In genomic region chr16:78744099-78744498, GRCh38 we compare ENCODE assay signal across 14 cellular contexts.
DNase-seq lines count a peak whose midpoint lies in the region; ATAC-seq and TF ChIP-seq lines count a peak whose summit lies in the region.
"Had no signal": no experiment of that assay in that cellular context is flagged by ENCODE, and none has a peak within 500 bp of the region (broad histone marks: within the 10 kb centered on the region; RNA-seq: fewer than 3 reads in every experiment).

No MANE protein-coding gene starts in this region.

- H3K36me3 ChIP-seq in CD8-positive, alpha-beta T cell (ENCODE audit: insufficient read depth, low read length), result no peaks in the 10 kb centered on the region
- H3K36me3 ChIP-seq in Peyer's patch, result no peaks in the 10 kb centered on the region
- no peaks in the 10 kb centered on the region for H3K36me3 ChIP-seq in thyroid gland
- H3K36me3 ChIP-seq in esophagus squamous epithelium, result no peaks in the 10 kb centered on the region
- H3K36me3 ChIP-seq: BLaER1, SJSA1 had no signal

- TF ChIP-seq POLR2A in Peyer's patch (IDR thresholded peaks at IDR 0.05) (no peak), thyroid gland (IDR thresholded peaks at IDR 0.05) (no peak), esophagus squamous epithelium (IDR thresholded peaks at IDR 0.05) (no peak)

- H3K9me3 Mint-ChIP-seq in CD8-positive, alpha-beta T cell, result peaks cover 3% of the 10 kb centered on the region
- no peaks in the 10 kb centered on the region for H3K9me3 Mint-ChIP-seq in effector memory CD8-positive, alpha-beta T cell

- peaks cover 27% of the 10 kb centered on the region for H3K4me1 ChIP-seq in CD8-positive, alpha-beta T cell (ENCODE audit: insufficient read depth, low read length)
- H3K4me1 ChIP-seq in Peyer's patch (peaks cover 0 to 11% (median 2%) of the 10 kb centered on the region in 4 donors), thyroid gland (peaks cover 18 to 24% of the 10 kb centered on the region in 2 donors), esophagus squamous epithelium (peaks cover 0 to 29% (median 4%) of the 10 kb centered on the region in 3 donors)
- H3K4me1 ChIP-seq: BLaER1 had no signal

- H3K4me1 Mint-ChIP-seq in CD8-positive, alpha-beta T cell (ENCODE audit: low read depth), result peaks cover 44% of the 10 kb centered on the region
- peaks cover 34 to 62% of the 10 kb centered on the region in 2 donors for H3K4me1 Mint-ChIP-seq in effector memory CD8-positive, alpha-beta T cell (ENCODE audit: low read depth in 2 of 2)

- no peak for TF ChIP-seq CTCF in CD8-positive, alpha-beta T cell (IDR thresholded peaks at IDR 0.05)
- no peak for TF ChIP-seq CTCF in Peyer's patch (IDR thresholded peaks at IDR 0.05)
- TF ChIP-seq CTCF in thyroid gland (IDR thresholded peaks at IDR 0.05), result no peak
- no peak for TF ChIP-seq CTCF in esophagus squamous epithelium (IDR thresholded peaks at IDR 0.05)

- CTCF ChIA-PET in CD8-positive, alpha-beta T cell (lab: Charles Lee), result interaction anchor here (1.3 kb wide), 1 partner anchor 9 kb away, joined by 3 read pairs; no protein-coding TSS in a partner anchor

- H3K27ac ChIP-seq in CD8-positive, alpha-beta T cell (ENCODE audit: low read depth, low read length), result no peak overlapping the region
- H3K27ac ChIP-seq in Peyer's patch (peak overlapping the region in 3 of 4 donors; percentile 30 to 88 (median 82)), thyroid gland (peak overlapping the region in 2 of 3 donors; percentile 76 to 96), esophagus squamous epithelium (no peak overlapping the region)
- H3K27ac ChIP-seq: BLaER1, SJSA1 had no signal

- peak overlapping the region; percentile 97 for H3K27ac Mint-ChIP-seq in CD8-positive, alpha-beta T cell
- H3K27ac Mint-ChIP-seq in effector memory CD8-positive, alpha-beta T cell, result peak overlapping the region; percentile 99

- no peaks in the 10 kb centered on the region for H3K36me3 Mint-ChIP-seq in CD8-positive, alpha-beta T cell
- peaks cover 16% of the 10 kb centered on the region for H3K36me3 Mint-ChIP-seq in effector memory CD8-positive, alpha-beta T cell (ENCODE audit: insufficient read depth)

- no peak for ATAC-seq in CD8-positive, alpha-beta T cell
- ATAC-seq in effector memory CD8-positive, alpha-beta T cell (replicated peaks), result no peak
- ATAC-seq in HG03039 (IDR thresholded peaks at IDR 0.05; ENCODE audit: unreplicated experiment), result no peak

- POLR2A ChIA-PET in CD8-positive, alpha-beta T cell (lab: Charles Lee), result no interaction called here

- H3K9me3 ChIP-seq in CD8-positive, alpha-beta T cell (ENCODE audit: low read length), result no peaks in the 10 kb centered on the region
- H3K9me3 ChIP-seq in Peyer's patch, result no peaks in the 10 kb centered on the region
- no peaks in the 10 kb centered on the region for H3K9me3 ChIP-seq in thyroid gland
- H3K9me3 ChIP-seq in esophagus squamous epithelium, result no peaks in the 10 kb centered on the region
- H3K9me3 ChIP-seq: BLaER1, SJSA1 had no signal

- H3K27me3 Mint-ChIP-seq in CD8-positive, alpha-beta T cell (ENCODE audit: low read depth), result no peaks in the 10 kb centered on the region
- no peaks in the 10 kb centered on the region for H3K27me3 Mint-ChIP-seq in effector memory CD8-positive, alpha-beta T cell

- no peak overlapping the region for H3K4me3 ChIP-seq in CD8-positive, alpha-beta T cell (ENCODE audit: low read depth, low read length)
- no peak overlapping the region for H3K4me3 ChIP-seq in Peyer's patch
- H3K4me3 ChIP-seq in thyroid gland (replicated peaks in 1 of 3), result no peak overlapping the region
- H3K4me3 ChIP-seq in esophagus squamous epithelium, result no peak overlapping the region
- H3K4me3 ChIP-seq: BLaER1, SJSA1 had no signal

- intact Hi-C loops in CD8-positive, alpha-beta T cell (cut with DNase I, micrococcal nuclease), result loop anchor here (5.0 to 10.0 kb wide), 3 partner anchors 37 to 1552 kb away; partner anchors contain the start of genes MAF (in 1 of the 2) and MON1B (in 1 of the 2)
- intact Hi-C loops in thyroid gland (cut with DNase I), result no loop called here
- intact Hi-C loops in esophagus squamous epithelium (cut with DNase I), result no loop called here

- H3K4me3 Mint-ChIP-seq in CD8-positive, alpha-beta T cell, result no peak overlapping the region
- peak overlapping the region in 1 of 2 donors; percentile 86 for H3K4me3 Mint-ChIP-seq in effector memory CD8-positive, alpha-beta T cell

- 87 to 91% methylated on average over 5 of the region's 5 CpGs for WGBS in thyroid gland, 2 donors
- WGBS in esophagus squamous epithelium, 2 donors, result 89 to 90% methylated on average over 5 of the region's 5 CpGs

- no peak for DNase-seq in CD8-positive, alpha-beta T cell
- DNase-seq in Peyer's patch (no peak), thyroid gland (no peak), esophagus squamous epithelium (lab: John Stamatoyannopoulos, UW) (no peak), NCI-H510A treated with DMSO at 0.1 percent for 48 hours (lab: John Stamatoyannopoulos, UW) (no peak)
- no peak for DNase-seq in effector memory CD8-positive, alpha-beta T cell
- DNase-seq: HCEC 1CT, NCI-H146, NCI-H2227 treated with DMSO at 0.1 percent for 48 hours, NCI-H526, OCI-M1 had no signal

- no peaks in the 10 kb centered on the region for H3K27me3 ChIP-seq in CD8-positive, alpha-beta T cell (ENCODE audit: insufficient read depth, low read length)
- no peaks in the 10 kb centered on the region for H3K27me3 ChIP-seq in Peyer's patch
- H3K27me3 ChIP-seq in thyroid gland, result no peaks in the 10 kb centered on the region
- H3K27me3 ChIP-seq in esophagus squamous epithelium, result no peaks in the 10 kb centered on the region
- H3K27me3 ChIP-seq: BLaER1, SJSA1 had no signal

Comparison
In these comparisons a context has a peak if more than half of its experiments do, and no peak if none do; other contexts are left out.
1. H3K27ac ChIP-seq: peak in Peyer's patch (3 of 4) and thyroid gland (2 of 3); none in CD8-positive, alpha-beta T cell (single experiment) and esophagus squamous epithelium (0 of 4).
2. intact Hi-C loops: an anchor here in CD8-positive, alpha-beta T cell (5.0 to 10.0 kb wide); none called in thyroid gland and esophagus squamous epithelium.